ENCODE assay signal across 19 cellular contexts in the genomic region with DNA sequence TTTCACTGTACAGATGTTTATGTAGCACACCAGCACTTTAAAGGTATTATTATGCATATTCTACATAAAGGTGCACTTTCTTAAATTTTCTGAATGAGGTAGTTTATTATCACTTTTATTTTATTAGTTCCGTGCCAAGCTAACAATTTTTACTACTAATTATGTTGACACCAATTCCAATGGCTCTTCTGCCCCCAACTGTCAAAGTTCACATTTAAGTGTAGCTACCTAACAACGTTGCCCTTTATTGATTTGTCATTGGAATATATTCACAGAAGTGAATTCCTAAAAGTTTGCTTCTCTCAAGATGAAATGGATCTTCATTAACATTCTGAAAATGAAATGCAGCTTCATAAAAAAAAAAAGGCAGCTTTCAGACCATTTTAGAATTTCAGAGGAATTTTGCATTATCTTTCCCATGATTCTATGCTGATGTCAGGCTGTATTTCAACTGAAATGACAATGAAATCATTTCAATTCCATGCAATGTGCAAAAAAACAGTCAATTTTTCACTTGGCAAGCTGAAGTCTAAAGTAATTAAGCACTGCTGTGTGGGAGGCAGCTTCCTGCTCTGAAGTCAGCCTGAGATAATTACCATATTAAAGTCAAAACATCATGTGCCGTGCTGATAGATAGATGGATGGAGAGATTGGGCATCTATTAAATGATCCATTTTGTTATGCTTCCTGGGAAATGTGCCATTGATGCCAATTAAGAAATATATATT.
DNase-seq lines count a peak whose midpoint lies in the region; ATAC-seq, FAIRE-seq and TF ChIP-seq lines count a peak whose summit lies in the region.
"Had no signal": no experiment of that assay in that cellular context is flagged by ENCODE, and none has a peak within 500 bp of the region (broad histone marks: within the 10 kb centered on the region; RNA-seq: fewer than 3 reads in every experiment).

No MANE protein-coding gene starts in this region.

- DNase-seq in Ammon's horn (ENCODE audit: low spot score) (peak; percentile 20), GM12891 (ENCODE audit: insufficient read length, low spot score) (no peak), NCI-H446 (lab: John Stamatoyannopoulos, UW) (peak; percentile 63 to 65), dermis blood vessel endothelial cell (peak; percentile 1)
- DNase-seq: body of pancreas; NCI-H2029 treated with DMSO at 0.1 percent for 48 hours; NCI-H526; ovary; SJCRH30; stimulated activated naive CD4-positive, alpha-beta T cell; tibial artery had no signal

- ATAC-seq in esophagus mucosa (no peak), HG03159 (IDR thresholded peaks at IDR 0.05; ENCODE audit: unreplicated experiment) (no peak), GM18519 (IDR thresholded peaks at IDR 0.05; ENCODE audit: low FRiP score, unreplicated experiment) (no peak), HG03432 (IDR thresholded peaks at IDR 0.05; ENCODE audit: unreplicated experiment) (no peak)
- ATAC-seq: activated naive CD4-positive, alpha-beta T cell treated with anti-CD3 and anti-CD28 coated beads, Interleukin-2, amount 50 U/mL, for 72 hours; body of pancreas; Panc1 had no signal

- FAIRE-seq in GM12891 (lab: Jason Lieb, UNC) = peak; percentile 26
- FAIRE-seq: G401.6, H54 had no signal

- no peak for TF ChIP-seq POLR2A in GM12891 (IDR thresholded peaks at IDR 0.05; ENCODE audit: low read depth, low read length)

TF ChIP-seq in GM12891, 5 proteins besides CTCF, POLR2A, EP300 and RAD21:
- TF ChIP-seq TAF1 (IDR thresholded peaks at IDR 0.05; ENCODE audit: low read depth, low read length) (no peak), SPI1 (IDR thresholded peaks at IDR 0.05; ENCODE audit: low read depth, low read length) (no peak), POLR2AphosphoS5 (IDR thresholded peaks at IDR 0.05; ENCODE audit: low read depth, low read length) (no peak), POU2F2 (IDR thresholded peaks at IDR 0.05; ENCODE audit: low read depth, low read length) (no peak), PAX5 (IDR thresholded peaks at IDR 0.05; ENCODE audit: insufficient read depth, low read length, severe bottlenecking) (no peak)
